ENCODE assay signal across 1 cellular context in genomic region chr20:44763798-44764197, GRCh38.
TF ChIP-seq lines count a peak whose summit lies in the region.

No MANE protein-coding gene starts in this region.

TF ChIP-seq in HEK293, 187 proteins besides CTCF, POLR2A, EP300 and RAD21:
- TF ChIP-seq ZBTB17 (tag by site-specific recombination; IDR thresholded peaks at IDR 0.05) (peak; percentile 90), ZNF366 (tag by site-specific recombination; conservative IDR thresholded peaks at IDR 0.05) (peak; percentile 93)
